In genomic region chr6:29926081-29926794, GRCh38 we compare ENCODE assay signal across 8 cellular contexts. TPM values are rescaled to one million over a fixed set of nuclear protein-coding genes. Genes with fewer than 3 reads are reported as not detected.
A peak's percentile ranks its signal among the peaks of the same experiment; 100 is the strongest.
DNase-seq lines count a peak whose midpoint lies in the region; ATAC-seq, FAIRE-seq and TF ChIP-seq lines count a peak whose summit lies in the region.

No MANE protein-coding gene starts in this region.

- H3K27me3 ChIP-seq in HUES6 (ENCODE audit: control insufficient read depth, insufficient read depth, low read length) (peaks cover 16% of the 10 kb centered on the region; the same call in 1 of the 2 replicates), adrenal gland (no peaks in the 10 kb centered on the region), keratinocyte (ENCODE audit: control insufficient read depth, extremely low read depth, insufficient read depth, low read length) (no peaks in the 10 kb centered on the region)

- no peaks in the 10 kb centered on the region for H3K4me1 ChIP-seq in HUES6 (ENCODE audit: control insufficient read depth, insufficient read depth, low read length)
- peaks cover 0 to 4% of the 10 kb centered on the region in 2 donors for H3K4me1 ChIP-seq in adrenal gland (replicated peaks in 1 of 2)
- H3K4me1 ChIP-seq in keratinocyte (ENCODE audit: control insufficient read depth, extremely low read depth, insufficient read depth, low read length): peaks cover 22% of the 10 kb centered on the region

- H3K9me3 ChIP-seq in HUES6 (ENCODE audit: control insufficient read depth, insufficient read depth, low read depth, low read length): no peaks in the 10 kb centered on the region
- no peaks in the 10 kb centered on the region for H3K9me3 ChIP-seq in adrenal gland (replicated peaks in 1 of 3)
- H3K9me3 ChIP-seq in keratinocyte (ENCODE audit: control insufficient read depth, low read depth, low read length): no peaks in the 10 kb centered on the region

- no peaks in the 10 kb centered on the region for H4K20me1 ChIP-seq in keratinocyte (ENCODE audit: control insufficient read depth, extremely low read depth, insufficient read depth, low read length)

- WGBS in adrenal gland, 4 donors: 21 to 40% (median 34%) methylated on average over 19 to 51 of the region's 51 CpGs

- intact Hi-C loops in adrenal gland (cut with DNase I): no loop called here

- ATAC-seq in GM19372 (IDR thresholded peaks at IDR 0.05; ENCODE audit: low read depth, unreplicated experiment) (peak; percentile 41), HG02798 (IDR thresholded peaks at IDR 0.05; ENCODE audit: poor library complexity, unreplicated experiment) (no peak), HG02870 (IDR thresholded peaks at IDR 0.05; ENCODE audit: unreplicated experiment) (no peak)

- H3K9ac ChIP-seq in HUES6 (ENCODE audit: low read length): no peak overlapping the region
- peak overlapping the region; percentile 81 for H3K9ac ChIP-seq in keratinocyte (ENCODE audit: control insufficient read depth, extremely low read depth, insufficient read depth, low read length)

- H3K36me3 ChIP-seq in HUES6 (ENCODE audit: control insufficient read depth, insufficient read depth, low read length): no peaks in the 10 kb centered on the region
- no peaks in the 10 kb centered on the region for H3K36me3 ChIP-seq in adrenal gland (replicated peaks in 1 of 2)
- H3K36me3 ChIP-seq in keratinocyte (ENCODE audit: control insufficient read depth in 2 of 2, extremely low read depth in 1 of 2, insufficient read depth in 2 of 2, low read length in 2 of 2): no peaks in the 10 kb centered on the region

- no peak overlapping the region for H3K27ac ChIP-seq in HUES6 (ENCODE audit: low read depth, low read length)
- H3K27ac ChIP-seq in adrenal gland: peak overlapping the region in 3 of 5 donors; percentile 87 to 97 (median 90)
- H3K27ac ChIP-seq in keratinocyte (ENCODE audit: control insufficient read depth, insufficient read depth, low read length): peak overlapping the region; percentile 64
- peak overlapping the region; percentile 64 for H3K27ac ChIP-seq in temporal lobe (ENCODE audit: low read depth, low read length)

- no peaks in the 10 kb centered on the region for H3K9me1 ChIP-seq in keratinocyte (ENCODE audit: control insufficient read depth, extremely low read depth, insufficient read depth, low read length)

- DNase-seq in adrenal gland (peak in 2 of 7 donors; percentile 33 to 34), keratinocyte (ENCODE audit: low read depth, low spot score) (no peak), COLO668 (lab: John Stamatoyannopoulos, UW; ENCODE audit: unreplicated experiment) (no peak)

- dilution Hi-C loops in keratinocyte (cut with MboI; ENCODE audit: extremely low pct_ligation_motif_present, low sequenced_read_pairs): no loop called here

- H3K4me2 ChIP-seq in keratinocyte (ENCODE audit: control insufficient read depth, extremely low read depth, insufficient read depth, low read depth, low read length): peak overlapping the region; percentile 61

- no peak for TF ChIP-seq POLR2A in adrenal gland (IDR thresholded peaks at IDR 0.05)

- FAIRE-seq in keratinocyte (lab: Jason Lieb, UNC): no peak

- no peaks in the 10 kb centered on the region for H3K79me2 ChIP-seq in keratinocyte (ENCODE audit: control insufficient read depth, insufficient read depth, low read length)

- TF ChIP-seq CTCF in adrenal gland (IDR thresholded peaks at IDR 0.05) (no peak), keratinocyte (optimal IDR thresholded peaks at IDR 0.05 in 1 of 3, IDR thresholded peaks at IDR 0.05 in 1 of 3, conservative IDR thresholded peaks at IDR 0.05 in 1 of 3; ENCODE audit: extremely low read depth in 1 of 3, insufficient read depth in 2 of 3, low read length in 3 of 3) (no peak)

- H3K4me3 ChIP-seq in HUES6 (ENCODE audit: low read depth, low read length) (peak overlapping the region; percentile 53; the same call in 1 of the 2 replicates), adrenal gland (peak overlapping the region in 2 of 4 donors; percentile 24 to 58), keratinocyte (ENCODE audit: control insufficient read depth in 2 of 3, extremely low read depth in 1 of 3, insufficient read depth in 2 of 3, low read depth in 1 of 3, low read length in 3 of 3) (peak overlapping the region; percentile 40 to 57 (median 53))

- H2AFZ ChIP-seq in keratinocyte (ENCODE audit: control insufficient read depth, low read length): peak overlapping the region; percentile 90

RNA-seq across cellular contexts. Expression of gene HLA-A, which starts 16.1 kb away (rescaled TPM):
- total RNA-seq in adrenal gland: 1,000 to 10,000 TPM in 7 of 8 donors, 100 to 1,000 TPM in 1; 801 to 2,952 (median 1,268) TPM
- polyA plus RNA-seq in adrenal gland: 1,000 to 10,000 TPM in 2 of 3 donors, 100 to 1,000 TPM in 1; 341 to 1,363 (median 1,237) TPM
- 401 to 820 TPM (median 420 TPM) in 3 replicates for polyA plus RNA-seq in keratinocyte
- 445 TPM for polyA plus RNA-seq in keratinocyte (2011; ENCODE audit: low read depth)
- 280 and 402 TPM in 2 replicates for polyA plus RNA-seq in keratinocyte (2011; cell fraction: cytosol; rRNA removed)
- 1,068 and 1,118 TPM in 2 replicates for polyA plus RNA-seq in keratinocyte (2011; cell fraction: nucleus; rRNA removed)
- polyA plus RNA-seq in keratinocyte (2012; ENCODE audit: low replicate concordance): 503 and 636 TPM in 2 replicates
- 256 to 498 TPM (median 366 TPM) in 3 replicates for polyA minus RNA-seq in keratinocyte
- polyA minus RNA-seq in keratinocyte (2011; cell fraction: cytosol; rRNA and poly(A)+ RNA removed): 705 TPM
- 541 and 602 TPM in 2 replicates for polyA minus RNA-seq in keratinocyte (2011; cell fraction: nucleus; rRNA and poly(A)+ RNA removed)
- 43.5 TPM for total RNA-seq in temporal lobe

Comparison
In these comparisons a context has a peak if more than half of its experiments do, and no peak if none do; other contexts are left out.
1. RNA of gene HLA-A, which starts 16.1 kb away (total RNA-seq): 801 to 2,952 TPM in adrenal gland; 43.5 TPM in temporal lobe (single experiment); every median in the first group is over 10 times any median in the second.